ENCODE assay signal across 8 cellular contexts in genomic region chr7:43650457-43651052, GRCh38.
DNase-seq lines count a peak whose midpoint lies in the region; ATAC-seq, FAIRE-seq and TF ChIP-seq lines count a peak whose summit lies in the region.

No MANE protein-coding gene starts in this region.

- no peak for TF ChIP-seq CTCF in GM12878 (IDR thresholded peaks at IDR 0.05 in 2 of 3, conservative IDR thresholded peaks at IDR 0.05 in 1 of 3; ENCODE audit: control insufficient read depth in 2 of 3, extremely low read depth in 1 of 3, insufficient read depth in 1 of 3, low read depth in 3 of 3, low read length in 3 of 3)
- no peak for TF ChIP-seq CTCF in mesothelial cell of epicardium (IDR thresholded peaks at IDR 0.05; ENCODE audit: unreplicated experiment)
- no peak for TF ChIP-seq CTCF in WERI-Rb-1 (IDR thresholded peaks at IDR 0.05; ENCODE audit: low read depth, low read length)

- TF ChIP-seq POLR2A in GM12878 (IDR thresholded peaks at IDR 0.05; ENCODE audit: low read depth, low read length), result no peak; the same call in 1 of the 2 replicates

- H3K4me2 ChIP-seq in GM12878 (ENCODE audit: control insufficient read depth, insufficient read depth), result peak overlapping the region; percentile 75

- H3K4me1 ChIP-seq in HUES6 (ENCODE audit: control insufficient read depth, insufficient read depth, low read length) (peaks cover 76% of the 10 kb centered on the region), GM12878 (ENCODE audit: control insufficient read depth, insufficient read depth, low read length) (peaks cover 74% of the 10 kb centered on the region)

- H4K20me1 ChIP-seq in GM12878 (ENCODE audit: control insufficient read depth, insufficient read depth), result no peaks in the 10 kb centered on the region

- CTCF ChIA-PET in GM12878 (lab: Yijun Ruan, JAX), result interaction anchor here (0.5 to 10.7 kb wide), 8 partner anchors 10 to 186 kb away, joined by 3 to 183 read pairs (median 3); partner anchors contain the start of gene STK17A

- no peaks in the 10 kb centered on the region for H3K9me3 ChIP-seq in HUES6 (ENCODE audit: control insufficient read depth, insufficient read depth, low read depth, low read length)
- peaks cover 3% of the 10 kb centered on the region; the same call in 2 of the 3 replicates for H3K9me3 ChIP-seq in GM12878 (replicated peaks; ENCODE audit: control insufficient read depth, insufficient read depth, low read length)
- no peaks in the 10 kb centered on the region for H3K9me3 ChIP-seq in WERI-Rb-1 (ENCODE audit: severe bottlenecking)

- in situ Hi-C loops in GM12878 (cut with MboI), result no loop called here

- peaks cover 19% of the 10 kb centered on the region for H3K36me3 Mint-ChIP-seq in mesothelial cell of epicardium

- POLR2A ChIA-PET in GM12878 (lab: Charles Lee), result interaction anchor here (0.8 to 10.0 kb wide), 13 partner anchors 11 to 187 kb away, joined by 3 to 138 read pairs (median 5); partner anchors contain the start of gene STK17A

- SMC1A ChIA-PET in GM12878 (lab: Charles Lee; ENCODE audit: uncharacterized antibody, unreplicated experiment), result interaction anchor here (0.6 to 13.8 kb wide), 25 partner anchors 10 to 1769 kb away, joined by 3 to 177 read pairs (median 4); partner anchors contain the start of genes BLVRA, COA1 and STK17A

- peak; percentile 3 to 32; a peak in 1 of 4 replicates for TF ChIP-seq EP300 in GM12878 (IDR thresholded peaks at IDR 0.05; ENCODE audit: borderline replicate concordance in 1 of 2, control insufficient read depth in 1 of 2, low read depth in 2 of 2, low read length in 2 of 2)

- no peak overlapping the region for H3K9ac ChIP-seq in HUES6 (ENCODE audit: low read length)
- peak overlapping the region; percentile 81 for H3K9ac ChIP-seq in GM12878 (ENCODE audit: control insufficient read depth, insufficient read depth, low read length)

- WGBS in GM12878 (ENCODE audit: insufficient coverage, insufficient replicate concordance, low lambda C conversion rate, missing lambda C conversion rate), result 0% methylated on average over 9 of the region's 9 CpGs

- H3K27me3 ChIP-seq in HUES6 (ENCODE audit: control insufficient read depth, insufficient read depth, low read length) (no peaks in the 10 kb centered on the region), GM12878 (replicated peaks in 1 of 2; ENCODE audit: control insufficient read depth in 2 of 2, insufficient read depth in 2 of 2, low read length in 1 of 2) (no peaks in the 10 kb centered on the region), WERI-Rb-1 (ENCODE audit: insufficient read depth, low read depth, severe bottlenecking) (no peaks in the 10 kb centered on the region)

- peak; percentile 45 for DNase-seq in AG20443 (ENCODE audit: low spot score)
- no peak for DNase-seq in GM12878 (ENCODE audit: low read depth, low spot score)
- no peak for DNase-seq in mesothelial cell of epicardium (ENCODE audit: low spot score in 2 of 2, unreplicated experiment in 2 of 2)
- DNase-seq in WERI-Rb-1, result no peak
- DNase-seq in HUDEP-2 (lab: John Stamatoyannopoulos, UW; ENCODE audit: unreplicated experiment in 76 of 76), result no peak
- DNase-seq in HuH-7 (ENCODE audit: low spot score), result no peak

- H3K27ac ChIP-seq in HUES6 (ENCODE audit: low read depth, low read length) (peak overlapping the region; percentile 53; the same call in 1 of the 2 replicates), GM12878 (ENCODE audit: control insufficient read depth, insufficient read depth) (peak overlapping the region; percentile 91), WERI-Rb-1 (no peak overlapping the region)

- no peak for FAIRE-seq in GM12878 (lab: Jason Lieb, UNC)

- RAD21 ChIA-PET in GM12878 (lab: Charles Lee; ENCODE audit: unreplicated experiment), result interaction anchor here (0.8 to 10.8 kb wide), 14 partner anchors 14 to 188 kb away, joined by 3 to 280 read pairs (median 7); partner anchors contain the start of genes COA1 and STK17A

- H3K36me3 ChIP-seq in HUES6 (ENCODE audit: control insufficient read depth, insufficient read depth, low read length) (peaks cover 10% of the 10 kb centered on the region), GM12878 (ENCODE audit: control insufficient read depth in 2 of 2, insufficient read depth in 2 of 2, low read length in 1 of 2) (peaks cover 6 to 8% of the 10 kb centered on the region in 2 experiments; a peak in 3 of 4 replicates), WERI-Rb-1 (peaks cover 45% of the 10 kb centered on the region)

- ATAC-seq in GM12878 (peak; percentile 6; the same call in 1 of the 3 replicates), GM21381 (IDR thresholded peaks at IDR 0.05; ENCODE audit: unreplicated experiment) (no peak)

- H3K4me3 ChIP-seq in HUES6 (ENCODE audit: low read depth, low read length) (no peak overlapping the region), GM12878 (peak overlapping the region; percentile 35), WERI-Rb-1 (ENCODE audit: low read depth, low read length) (no peak overlapping the region)

- H3K27ac Mint-ChIP-seq in mesothelial cell of epicardium, result peak overlapping the region; percentile 84

- intact Hi-C loops in GM12878 (cut with micrococcal nuclease; ENCODE audit: unreplicated experiment), result no loop called here

- peaks cover 60% of the 10 kb centered on the region for H3K79me2 ChIP-seq in GM12878 (ENCODE audit: control insufficient read depth, insufficient read depth, low read length)

- H3K4me1 Mint-ChIP-seq in mesothelial cell of epicardium, result peaks cover 45% of the 10 kb centered on the region

- no peak for TF ChIP-seq RAD21 in GM12878 (IDR thresholded peaks at IDR 0.05; ENCODE audit: insufficient read depth, low read depth, low read length)

- BruUV-seq in GM12878 (replicated peaks; lab: Mats Ljungman, UMichigan), result no TSS peak

- no peaks in the 10 kb centered on the region for H3K27me3 Mint-ChIP-seq in mesothelial cell of epicardium (ENCODE audit: low read depth)

- no peaks in the 10 kb centered on the region for H3K9me3 Mint-ChIP-seq in mesothelial cell of epicardium

- no peak overlapping the region for H3K4me3 Mint-ChIP-seq in mesothelial cell of epicardium

- H2AFZ ChIP-seq in GM12878 (ENCODE audit: control insufficient read depth, low read depth, low read length), result no peak overlapping the region

TF ChIP-seq in GM12878, 131 proteins besides CTCF, POLR2A, EP300 and RAD21:
- TF ChIP-seq BMI1 (IDR thresholded peaks at IDR 0.05; ENCODE audit: borderline replicate concordance) (no peak), MXI1 (IDR thresholded peaks at IDR 0.05; ENCODE audit: low read depth, low read length) (peak; percentile 10; the same call in 1 of the 2 replicates), RUNX3 (IDR thresholded peaks at IDR 0.05; ENCODE audit: low read length) (0 out of 2 replicates have a peak, but pooled peaks have one; percentile 1), TCF3 (IDR thresholded peaks at IDR 0.05; ENCODE audit: borderline replicate concordance, insufficient read depth, low read depth, low read length) (no peak), DPF2 (IDR thresholded peaks at IDR 0.05) (0 out of 2 replicates have a peak, but pooled peaks have one; percentile 10), NR2F1 (conservative IDR thresholded peaks at IDR 0.05) (peak; percentile 94), ZNF384 (IDR thresholded peaks at IDR 0.05; ENCODE audit: borderline replicate concordance, low read depth, low read length) (peak; percentile 67), MTA2 (IDR thresholded peaks at IDR 0.05; ENCODE audit: low read depth) (peak; percentile 28; the same call in 1 of the 2 replicates), NR2C1 (IDR thresholded peaks at IDR 0.05) (peak; percentile 73), EZH2 (IDR thresholded peaks at IDR 0.05; ENCODE audit: borderline replicate concordance, control insufficient read depth, low read depth, low read length) (no peak)
